Comparison of ENCODE assay signal across 8 cellular contexts in the genomic region with DNA sequence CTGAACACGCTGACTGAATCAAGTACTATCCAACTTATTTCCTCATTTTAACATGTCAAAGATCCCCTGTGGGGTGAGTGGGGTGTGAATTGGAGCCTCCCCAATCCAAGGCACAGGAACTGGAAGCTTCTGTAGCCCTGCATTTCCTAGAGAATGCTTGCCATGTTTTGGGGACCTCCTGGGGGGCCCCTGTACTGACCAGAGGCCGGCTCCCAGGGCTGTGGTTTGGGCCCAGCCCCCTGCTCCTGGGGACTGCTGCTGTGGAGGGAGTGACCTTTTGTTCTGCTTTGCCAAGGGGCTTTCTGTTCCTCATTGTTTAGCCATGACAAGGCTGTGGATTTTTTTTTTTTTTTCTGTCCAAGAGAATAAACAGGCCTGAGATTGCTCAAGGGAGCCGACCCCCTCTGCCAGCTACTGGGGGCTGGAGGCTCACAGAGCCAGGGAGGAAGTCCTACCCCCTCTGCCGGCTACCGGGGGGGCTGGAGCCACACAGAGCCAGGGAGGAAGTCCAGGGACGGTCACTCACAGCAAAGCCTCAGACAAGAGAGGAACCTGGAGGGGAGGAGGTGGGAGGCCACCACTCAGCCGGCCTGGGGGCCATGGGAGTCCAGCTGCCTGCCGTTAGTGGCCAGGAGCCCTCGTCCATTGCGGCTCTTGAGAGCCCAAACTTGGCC. TPM values are rescaled to one million over a fixed set of nuclear protein-coding genes. Genes with fewer than 3 reads are reported as not detected.
DNase-seq lines count a peak whose midpoint lies in the region; ATAC-seq and FAIRE-seq lines count a peak whose summit lies in the region.

No MANE protein-coding gene starts in this region.

- H3K27ac Mint-ChIP-seq in T-helper 17 cell: peak overlapping the region; percentile 100

- peaks cover 67% of the 10 kb centered on the region for H3K4me1 Mint-ChIP-seq in T-helper 17 cell

- peaks cover 2% of the 10 kb centered on the region for H3K36me3 Mint-ChIP-seq in T-helper 17 cell (ENCODE audit: low read depth)

- no peaks in the 10 kb centered on the region for H3K9me3 ChIP-seq in T-helper 17 cell (ENCODE audit: control insufficient read depth, low read length, poor library complexity, severe bottlenecking)

- FAIRE-seq in frontal cortex (lab: Jason Lieb, UNC): no peak

- no peak overlapping the region for H3K4me3 Mint-ChIP-seq in T-helper 17 cell

- no peaks in the 10 kb centered on the region for H3K27me3 Mint-ChIP-seq in T-helper 17 cell

- ATAC-seq in T-helper 17 cell (no peak), HG02870 (IDR thresholded peaks at IDR 0.05; ENCODE audit: unreplicated experiment) (no peak)

- DNase-seq in GM04503 (ENCODE audit: low read depth) (peak; percentile 47), T-helper 17 cell (no peak), frontal cortex (ENCODE audit: low spot score in 2 of 2) (peak; percentile 41 to 69), non-pigmented ciliary epithelial cell (ENCODE audit: low read depth) (peak; percentile 30), NCI-H1436 treated with DMSO at 0.1 percent for 48 hours (lab: John Stamatoyannopoulos, UW) (no peak), NCI-H82 (lab: John Stamatoyannopoulos, UW) (no peak)
- no peak for DNase-seq in effector CD8-positive, alpha-beta T cell (lab: John Stamatoyannopoulos, UW)

RNA-seq across cellular contexts. Expression of gene TNFRSF1B, which starts 17.4 kb away (rescaled TPM):
- total RNA-seq in T-helper 17 cell (100 to 1,000 TPM; 127 to 132 TPM), frontal cortex (2.0 TPM)

RNA-seq across cellular contexts. Expression of gene VPS13D, which starts 45.7 kb away (rescaled TPM):
- total RNA-seq in T-helper 17 cell (10 to 100 TPM; 63.5 to 67.6 TPM), frontal cortex (34.6 TPM)

Comparison
In these comparisons a context has a peak if more than half of its experiments do, and no peak if none do; other contexts are left out.
1. DNase-seq: peak in GM04503 (single experiment), frontal cortex (2 of 2) and non-pigmented ciliary epithelial cell (single experiment); none in T-helper 17 cell (0 of 3), NCI-H1436 treated with DMSO at 0.1 percent for 48 hours (single experiment), NCI-H82 (single experiment) and effector CD8-positive, alpha-beta T cell (single experiment).
2. RNA of gene TNFRSF1B, which starts 17.4 kb away (total RNA-seq): 127 to 132 TPM in T-helper 17 cell; 2.0 TPM in frontal cortex (single experiment); every median in the first group is over 10 times any median in the second.